Comparison of ENCODE assay signal across 18 cellular contexts in the genomic region with DNA sequence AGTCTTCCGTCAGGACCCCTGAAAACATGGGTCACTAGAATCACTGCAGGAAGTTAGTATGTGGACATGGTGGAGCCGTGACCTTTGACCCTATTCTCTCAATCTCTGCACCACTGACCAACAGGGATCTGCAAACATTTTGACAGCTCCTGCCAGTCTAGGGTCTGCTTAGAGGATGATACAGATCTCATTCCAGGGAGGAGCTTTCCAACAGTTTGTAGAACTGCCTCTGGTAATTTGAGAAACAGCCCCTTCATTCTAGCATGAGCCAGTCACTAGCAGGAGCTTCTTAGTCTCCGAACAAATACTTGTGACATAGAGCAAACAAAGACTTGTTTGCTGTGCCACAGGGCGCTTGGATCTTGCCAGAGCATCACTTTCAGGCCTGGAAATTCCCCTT.
DNase-seq lines count a peak whose midpoint lies in the region; ATAC-seq and TF ChIP-seq lines count a peak whose summit lies in the region.
"Had no signal": no experiment of that assay in that cellular context is flagged by ENCODE, and none has a peak within 500 bp of the region (broad histone marks: within the 10 kb centered on the region; RNA-seq: fewer than 3 reads in every experiment).

No MANE protein-coding gene starts in this region.

- ATAC-seq in HG03571 (IDR thresholded peaks at IDR 0.05; ENCODE audit: unreplicated experiment) (no peak), GM18907 (IDR thresholded peaks at IDR 0.05; ENCODE audit: unreplicated experiment) (no peak)
- ATAC-seq: foreskin keratinocyte had no signal

- no peaks in the 10 kb centered on the region for H3K27me3 ChIP-seq in BE2C
- H3K27me3 ChIP-seq: foreskin keratinocyte, testis had no signal

- H3K9me3 Mint-ChIP-seq in mesothelial cell of epicardium: no peaks in the 10 kb centered on the region
- H3K9me3 Mint-ChIP-seq in immature natural killer cell: no peaks in the 10 kb centered on the region

- no peaks in the 10 kb centered on the region for H3K4me1 ChIP-seq in BE2C
- H3K4me1 ChIP-seq: foreskin keratinocyte had no signal

- peak overlapping the region; percentile 31 for H3K27ac Mint-ChIP-seq in mesothelial cell of epicardium
- no peak overlapping the region for H3K27ac Mint-ChIP-seq in immature natural killer cell

- TF ChIP-seq CTCF in mesothelial cell of epicardium (IDR thresholded peaks at IDR 0.05; ENCODE audit: unreplicated experiment) (no peak), BE2C (IDR thresholded peaks at IDR 0.05; ENCODE audit: low read depth, low read length) (no peak)

- no peaks in the 10 kb centered on the region for H3K9me3 ChIP-seq in BE2C
- H3K9me3 ChIP-seq: testis had no signal

- DNase-seq in DMS53 (lab: John Stamatoyannopoulos, UW): peak; percentile 84
- peak; percentile 85 for DNase-seq in NCI-H146 treated with DMSO at 0.1 percent for 48 hours (lab: John Stamatoyannopoulos, UW; ENCODE audit: unreplicated experiment)
- peak; percentile 11 for DNase-seq in RPMI7951 (ENCODE audit: low read depth)
- no peak for DNase-seq in mesothelial cell of epicardium (ENCODE audit: low spot score in 2 of 2, unreplicated experiment in 2 of 2)
- no peak for DNase-seq in immature natural killer cell
- DNase-seq in BE2C: no peak
- DNase-seq: activated CD4-positive, alpha-beta T cell treated with anti-CD3 and anti-CD28 coated beads, Interleukin-2, amount 50 U/mL, for 48 hours; AML-193; amniotic stem cell; cerebellar nuclear complex; foreskin keratinocyte; KBM-7; NCI-H2171 treated with DMSO at 0.1 percent for 48 hours; nucleus accumbens; stimulated activated CD4-positive, alpha-beta T cell treated with anti-CD3 and anti-CD28 coated beads, Interleukin-2, amount 100 ng/mL, for 48 hours; testis had no signal

- H3K4me3 ChIP-seq in BE2C (ENCODE audit: low read depth, low read length): no peak overlapping the region
- H3K4me3 ChIP-seq: testis had no signal

- no peaks in the 10 kb centered on the region for H3K36me3 ChIP-seq in BE2C

- H3K36me3 Mint-ChIP-seq in mesothelial cell of epicardium (no peaks in the 10 kb centered on the region), immature natural killer cell (no peaks in the 10 kb centered on the region)

- H3K4me3 Mint-ChIP-seq in mesothelial cell of epicardium: no peak overlapping the region
- no peak overlapping the region for H3K4me3 Mint-ChIP-seq in immature natural killer cell

- H3K4me1 Mint-ChIP-seq in mesothelial cell of epicardium (peaks cover 10% of the 10 kb centered on the region), immature natural killer cell (no peaks in the 10 kb centered on the region)

- no peaks in the 10 kb centered on the region for H3K27me3 Mint-ChIP-seq in mesothelial cell of epicardium (ENCODE audit: low read depth)
- no peaks in the 10 kb centered on the region for H3K27me3 Mint-ChIP-seq in immature natural killer cell (ENCODE audit: low read depth in 3 of 3)

Comparison
In these comparisons a context has a peak if more than half of its experiments do, and no peak if none do; other contexts are left out.
1. DNase-seq: peak in DMS53 (single experiment), NCI-H146 treated with DMSO at 0.1 percent for 48 hours (single experiment) and RPMI7951 (single experiment); none in mesothelial cell of epicardium (0 of 2), immature natural killer cell (0 of 3) and BE2C (single experiment).